Comparison of ENCODE assay signal across 9 cellular contexts in genomic region chr6:106141441-106142237, GRCh38. TPM values are rescaled to one million over a fixed set of nuclear protein-coding genes. Genes with fewer than 3 reads are reported as not detected.
A peak's percentile ranks its signal among the peaks of the same experiment; 100 is the strongest.
DNase-seq lines count a peak whose midpoint lies in the region; ATAC-seq and TF ChIP-seq lines count a peak whose summit lies in the region.
"Had no signal": no experiment of that assay in that cellular context is flagged by ENCODE, and none has a peak within 500 bp of the region (broad histone marks: within the 10 kb centered on the region; RNA-seq: fewer than 3 reads in every experiment).

No MANE protein-coding gene starts in this region.

- H3K36me3 Mint-ChIP-seq in CD14-positive monocyte: no peaks in the 10 kb centered on the region

- ATAC-seq in GM18511 (IDR thresholded peaks at IDR 0.05; ENCODE audit: unreplicated experiment): peak; percentile 81
- ATAC-seq in HG02642 (IDR thresholded peaks at IDR 0.05; ENCODE audit: poor library complexity, unreplicated experiment): peak; percentile 82
- peak; percentile 95 for ATAC-seq in esophagus mucosa

- no peaks in the 10 kb centered on the region for H3K9me3 Mint-ChIP-seq in CD14-positive monocyte

- no peaks in the 10 kb centered on the region for H3K27me3 Mint-ChIP-seq in CD14-positive monocyte (ENCODE audit: low read depth in 3 of 3)

- H3K4me3 ChIP-seq in Peyer's patch (no peak overlapping the region), dorsolateral prefrontal cortex (no peak overlapping the region)

- TF ChIP-seq POLR2A in Peyer's patch (IDR thresholded peaks at IDR 0.05): no peak

- intact Hi-C loops in CD14-positive monocyte (cut with micrococcal nuclease): no loop called here
- intact Hi-C loops in dorsolateral prefrontal cortex (cut with DNase I): no loop called here

- H3K27ac ChIP-seq in Peyer's patch: peak overlapping the region; percentile 13 to 65 (median 35)
- no peak overlapping the region for H3K27ac ChIP-seq in dorsolateral prefrontal cortex
- H3K27ac ChIP-seq: HL-60 had no signal

- no peaks in the 10 kb centered on the region for H3K36me3 ChIP-seq in Peyer's patch

- peaks cover 10% of the 10 kb centered on the region for H3K4me1 Mint-ChIP-seq in CD14-positive monocyte

- no peaks in the 10 kb centered on the region for H3K9me3 ChIP-seq in Peyer's patch

- H3K27me3 ChIP-seq in Peyer's patch (no peaks in the 10 kb centered on the region), dorsolateral prefrontal cortex (peaks cover 0 to 5% (median 0%) of the 10 kb centered on the region in 45 donors)

- H3K4me3 Mint-ChIP-seq in CD14-positive monocyte: no peak overlapping the region

- peak in 1 of 3 donors; percentile 44 for DNase-seq in Peyer's patch
- DNase-seq in CD14-positive monocyte (ENCODE audit: low spot score): no peak
- DNase-seq in dorsolateral prefrontal cortex: no peak
- no peak for DNase-seq in 8988T
- no peak for DNase-seq in NCI-H446 treated with DMSO at 0.1 percent for 48 hours (lab: John Stamatoyannopoulos, UW)

- peaks cover 0 to 7% (median 3%) of the 10 kb centered on the region in 4 donors for H3K4me1 ChIP-seq in Peyer's patch

- no peak for TF ChIP-seq CTCF in Peyer's patch (IDR thresholded peaks at IDR 0.05)
- no peak for TF ChIP-seq CTCF in CD14-positive monocyte (IDR thresholded peaks at IDR 0.05)
- TF ChIP-seq CTCF in dorsolateral prefrontal cortex (IDR thresholded peaks at IDR 0.05 in 54 of 56, conservative IDR thresholded peaks at IDR 0.05 in 2 of 56; ENCODE audit: low read depth in 1 of 56, partially characterized antibody in 56 of 56): no peak

- peak overlapping the region in 1 of 7 donors; percentile 44 for H3K27ac Mint-ChIP-seq in CD14-positive monocyte

RNA-seq across cellular contexts. Expression of gene PRDM1, which starts 55.5 kb away (rescaled TPM):
- 10 to 100 TPM in 3 of 4 donors, 1 to 10 TPM in 1; 6.4 to 57.8 (median 14.9) TPM for total RNA-seq in Peyer's patch
- 94.1 TPM for total RNA-seq in esophagus mucosa
- 1 to 10 TPM; 1.8 to 5.2 TPM for polyA plus RNA-seq in CD14-positive monocyte
- 1 to 10 TPM; 1.9 to 9.7 (median 4.6) TPM for total RNA-seq in dorsolateral prefrontal cortex

Comparison
In these comparisons a context has a peak if more than half of its experiments do, and no peak if none do; other contexts are left out.
1. H3K27ac ChIP-seq: peak in Peyer's patch (4 of 4); none in dorsolateral prefrontal cortex (0 of 59).
2. Peak in every context shown above with its lines, with median percentiles within 50 percentile points of each other: ATAC-seq.